9 cellular contexts compared by ENCODE assay signal in genomic region chr3:27721717-27722564, GRCh38. TPM values are rescaled to one million over a fixed set of nuclear protein-coding genes. Genes with fewer than 3 reads are reported as not detected.
DNase-seq lines count a peak whose midpoint lies in the region; FAIRE-seq and TF ChIP-seq lines count a peak whose summit lies in the region.
"Had no signal": no experiment of that assay in that cellular context is flagged by ENCODE, and none has a peak within 500 bp of the region (broad histone marks: within the 10 kb centered on the region; RNA-seq: fewer than 3 reads in every experiment).

Gene EOMES, minus strand, starts transcription at chr3:27722323. Its CDS starts 29 bp downstream, at chr3:27722294.

- no peak for FAIRE-seq in H54 (lab: Jason Lieb, UNC)
- FAIRE-seq in kidney (lab: Jason Lieb, UNC), result no peak

- in situ Hi-C loops in astrocyte of the spinal cord (cut with HindIII; ENCODE audit: low sequenced_read_pairs), result no loop called here

- peak within 1 kb of the TSS; percentile 84 for H3K4me3 Mint-ChIP-seq in T-helper 1 cell treated with Interleukin-12 subunit alpha and Interleukin-12 subunit beta and Interleukin-4 antibody, amounts not matched to agents 30 μg/mL and 1 μg/mL, for 36 hours

- TF ChIP-seq CTCF in astrocyte of the spinal cord (IDR thresholded peaks at IDR 0.05; ENCODE audit: low read depth, low read length) (peak; percentile 4), kidney (IDR thresholded peaks at IDR 0.05; ENCODE audit: borderline replicate concordance, extremely low read depth, insufficient read depth) (no peak)

- peak within 1 kb of the TSS; percentile 59 for H3K27ac Mint-ChIP-seq in T-helper 1 cell treated with Interleukin-12 subunit alpha and Interleukin-12 subunit beta and Interleukin-4 antibody, amounts not matched to agents 30 μg/mL and 1 μg/mL, for 36 hours

- H3K27me3 Mint-ChIP-seq in T-helper 1 cell treated with Interleukin-12 subunit alpha and Interleukin-12 subunit beta and Interleukin-4 antibody, amounts not matched to agents 30 μg/mL and 1 μg/mL, for 36 hours (ENCODE audit: low read depth), result peaks cover 86% of the 10 kb centered on the region

- H3K9me3 Mint-ChIP-seq in T-helper 1 cell treated with Interleukin-12 subunit alpha and Interleukin-12 subunit beta and Interleukin-4 antibody, amounts not matched to agents 30 μg/mL and 1 μg/mL, for 36 hours, result no peaks in the 10 kb centered on the region

- intact Hi-C loops in kidney (cut with DNase I), result no loop called here

- H3K36me3 ChIP-seq in MG63, result no peaks in the 10 kb centered on the region
- H3K36me3 ChIP-seq in kidney (ENCODE audit: control insufficient read depth in 1 of 2, insufficient read depth in 2 of 2, low read length in 2 of 2), result no peaks in the 10 kb centered on the region

- DNase-seq in H54 (ENCODE audit: insufficient read length, low spot score) (peak; percentile 54), MG63 (peak; percentile 58), astrocyte of the spinal cord (ENCODE audit: low read depth, low spot score) (peak; percentile 58), kidney (no peak), dedifferentiated amniotic fluid mesenchymal stem cell (ENCODE audit: extremely low spot score) (no peak)
- peak; percentile 65 for DNase-seq in stimulated activated CD8-positive, alpha-beta memory T cell treated with anti-CD3 and anti-CD28 coated beads, Interleukin-12 subunit alpha, Interleukin-12 subunit beta, amount 100 ng/mL, for 4 hours (ENCODE audit: low read depth)

- H3K4me3 ChIP-seq in GM08714 (ENCODE audit: low read length), result peak within 1 kb of the TSS; percentile 66
- peak within 1 kb of the TSS; percentile 57 for H3K4me3 ChIP-seq in MG63
- no peak within 1 kb of the TSS for H3K4me3 ChIP-seq in astrocyte of the spinal cord (ENCODE audit: low read depth, low read length)
- peak within 1 kb of the TSS; percentile 25 to 28 for H3K4me3 ChIP-seq in kidney (ENCODE audit: low read length in 2 of 2)

- H3K4me1 ChIP-seq in kidney (ENCODE audit: control insufficient read depth in 1 of 2, insufficient read depth in 1 of 2, low read depth in 1 of 2, low read length in 2 of 2), result peaks cover 3 to 11% of the 10 kb centered on the region in 2 donors

- H3K9me3 ChIP-seq in MG63 (no peaks in the 10 kb centered on the region), kidney (ENCODE audit: control insufficient read depth in 1 of 2, low read length in 2 of 2) (no peaks in the 10 kb centered on the region)

- H3K9ac ChIP-seq in kidney (ENCODE audit: low read length in 2 of 2), result no peak within 1 kb of the TSS

- peaks cover 22% of the 10 kb centered on the region for H3K36me3 Mint-ChIP-seq in T-helper 1 cell treated with Interleukin-12 subunit alpha and Interleukin-12 subunit beta and Interleukin-4 antibody, amounts not matched to agents 30 μg/mL and 1 μg/mL, for 36 hours (ENCODE audit: low read depth)

- TF ChIP-seq POLR2A in H54 (IDR thresholded peaks at IDR 0.05; ENCODE audit: low read depth, low read length), result no peak

- H3K27ac ChIP-seq in kidney (ENCODE audit: low read depth in 2 of 2, low read length in 2 of 2), result no peak within 1 kb of the TSS

- peaks cover 37% of the 10 kb centered on the region for H3K4me1 Mint-ChIP-seq in T-helper 1 cell treated with Interleukin-12 subunit alpha and Interleukin-12 subunit beta and Interleukin-4 antibody, amounts not matched to agents 30 μg/mL and 1 μg/mL, for 36 hours (ENCODE audit: low read depth)

- H3K27me3 ChIP-seq in MG63, result no peaks in the 10 kb centered on the region

RNA-seq across cellular contexts. Expression of gene EOMES, which starts in this region (rescaled TPM):
- total RNA-seq in MG63 (2014; rRNA removed; shearing (Covaris generic); ENCODE audit: low replicate concordance), result 0.30 TPM in 1 of 2 replicates, not detected in the other
- 1.3 TPM for total RNA-seq in kidney
- 0.22 TPM for polyA plus RNA-seq in kidney (ENCODE audit: insufficient read depth, low read depth, low replicate concordance)
- total RNA-seq: pulmonary artery endothelial cell had no signal

Comparison
In these comparisons a context has a peak if more than half of its experiments do, and no peak if none do; other contexts are left out.
1. Peak in DNase-seq and H3K4me3 ChIP-seq in MG63; RNA of the gene not detected or under 1 TPM.
2. DNase-seq: peak in H54 (single experiment), astrocyte of the spinal cord (single experiment) and stimulated activated CD8-positive, alpha-beta memory T cell treated with anti-CD3 and anti-CD28 coated beads, Interleukin-12 subunit alpha, Interleukin-12 subunit beta, amount 100 ng/mL, for 4 hours (single experiment); none in kidney (single experiment) and dedifferentiated amniotic fluid mesenchymal stem cell (single experiment).